22 cellular contexts compared by ENCODE assay signal in genomic region chr12:109625749-109626377, GRCh38.
"Had no signal": no experiment of that assay in that cellular context is flagged by ENCODE, and none has a peak within 500 bp of the region (broad histone marks: within the 10 kb centered on the region; RNA-seq: fewer than 3 reads in every experiment).

No MANE protein-coding gene starts in this region.

- H3K36me3 ChIP-seq: breast epithelium, SJCRH30, WERI-Rb-1 had no signal

- H3K4me1 ChIP-seq: SJCRH30 had no signal

- H3K9me3 ChIP-seq: breast epithelium, SJCRH30, SK-N-SH had no signal

- DNase-seq: activated CD4-positive, alpha-beta memory T cell treated with anti-CD3 and anti-CD28 coated beads, Interleukin-2, amount 10 ng/mL, durations not matched to agents 7 days and 5 days; activated CD4-positive, alpha-beta T cell treated with anti-CD3 and anti-CD28 coated beads for 36 hours; activated CD4-positive, alpha-beta T cell treated with anti-CD3 and anti-CD28 coated beads, Interleukin-2, amount 50 U/mL, for 1 hour; activated gamma-delta T cell treated with Interleukin-2 at 50 U/mL for 16 hours; activated naive CD4-positive, alpha-beta T cell treated with anti-CD3 and anti-CD28 coated beads, Interleukin-2, amount 10 ng/mL, durations not matched to agents 7 days and 5 days; activated naive CD8-positive, alpha-beta T cell treated with anti-CD3 and anti-CD28 coated beads for 36 hours; activated T-cell treated with anti-CD3 and anti-CD28 coated beads, Interleukin-2, amount 50 U/mL, for 72 hours; aorta; KG1; NCI-H1092; NCI-H1417 treated with DMSO at 0.1 percent for 48 hours; NCI-H1694; NCI-H2029 treated with DMSO at 0.1 percent for 48 hours; NCI-H510A; NCI-H526 treated with DMSO at 0.1 percent for 48 hours; NCI-H82; RPMI8226; SJCRH30; T-helper 1 cell had no signal

- H3K27ac ChIP-seq: breast epithelium, SJCRH30, WERI-Rb-1 had no signal

- H3K4me2 ChIP-seq: SK-N-SH had no signal

- H3K9ac ChIP-seq: SK-N-SH had no signal

- H3K4me3 ChIP-seq: breast epithelium, SJCRH30 had no signal

- ATAC-seq: activated CD4-positive, alpha-beta T cell treated with anti-CD3 and anti-CD28 coated beads for 36 hours; activated T-cell treated with anti-CD3 and anti-CD28 coated beads, Interleukin-2, amount 50 U/mL, for 72 hours had no signal

- H3K27me3 ChIP-seq: SJCRH30 had no signal

- H3K9me2 ChIP-seq: SK-N-SH had no signal
